In the genomic region with DNA sequence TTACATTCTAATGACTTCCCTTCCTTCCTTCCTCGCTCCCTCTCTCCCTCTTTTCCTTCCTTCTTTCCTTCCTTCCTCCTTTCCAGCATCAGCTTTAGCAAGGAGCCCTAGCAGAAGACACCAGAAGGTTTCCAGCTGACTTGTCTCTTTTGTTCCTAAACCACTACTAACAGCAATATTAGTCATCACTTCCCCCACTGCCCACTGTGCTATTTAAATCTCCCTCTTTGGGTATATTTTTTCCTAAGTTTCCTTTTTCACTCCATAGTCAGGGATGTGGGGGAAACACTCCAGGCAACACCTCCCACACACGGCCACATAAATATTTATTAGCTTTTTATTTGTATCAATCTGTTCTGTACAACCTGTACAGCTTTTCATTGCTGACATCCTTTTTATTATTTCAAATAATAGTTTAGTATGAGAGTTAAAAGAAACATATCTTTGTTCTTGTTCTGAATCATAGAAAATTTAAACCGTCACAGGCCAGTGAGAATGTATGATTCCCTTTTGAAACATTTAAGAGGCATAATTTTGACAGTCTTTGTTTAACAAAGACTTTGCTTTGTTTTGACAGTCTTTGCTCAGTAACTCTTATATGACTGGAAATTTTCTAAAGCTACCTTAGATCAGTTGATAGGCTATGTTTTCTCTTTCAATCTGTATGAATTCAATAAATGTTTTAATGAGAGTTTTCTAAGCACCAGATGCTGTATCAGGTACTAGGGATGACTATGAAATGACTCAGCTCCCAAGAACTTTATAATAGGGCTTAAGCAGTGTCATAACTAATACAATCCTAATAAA, we compare ENCODE assay signal across 7 cellular contexts.
DNase-seq lines count a peak whose midpoint lies in the region; ATAC-seq, FAIRE-seq and TF ChIP-seq lines count a peak whose summit lies in the region.
"Not testable (repeated sequence)": the region's sequence is repeated elsewhere in the genome, so short reads cannot be mapped to it uniquely, and the experiment has no call there.

No MANE protein-coding gene starts in this region.

- TF ChIP-seq CTCF in RWPE2 (IDR thresholded peaks at IDR 0.05; ENCODE audit: poor library complexity, severe bottlenecking): not testable (repeated sequence)

- H3K36me3 ChIP-seq in RWPE2 (ENCODE audit: low read depth): not testable (repeated sequence)

- DNase-seq in RWPE2 (ENCODE audit: low spot score); left lobe of liver (ENCODE audit: low spot score): not testable (repeated sequence)

- FAIRE-seq in colon (lab: Jason Lieb, UNC): peak; percentile 74

- H3K4me3 ChIP-seq in RWPE2 (ENCODE audit: severe bottlenecking): not testable (repeated sequence)

- peak overlapping the region; percentile 91 for H3K27ac ChIP-seq in RWPE2 (ENCODE audit: poor library complexity, severe bottlenecking)

- H3K4me1 ChIP-seq in RWPE2 (ENCODE audit: insufficient read depth, poor library complexity, severe bottlenecking): peaks cover 22% of the 10 kb centered on the region

- ATAC-seq in GM18517 (IDR thresholded peaks at IDR 0.05; ENCODE audit: unreplicated experiment) (peak; percentile 45), GM21529 (IDR thresholded peaks at IDR 0.05; ENCODE audit: unreplicated experiment) (peak; percentile 57), HG02938 (IDR thresholded peaks at IDR 0.05; ENCODE audit: unreplicated experiment) (peak; percentile 40), HG03520 (IDR thresholded peaks at IDR 0.05; ENCODE audit: unreplicated experiment) (peak; percentile 55), RWPE2 (ENCODE audit: low read depth) (peak; percentile 91), left lobe of liver (peak; percentile 18)

- not testable (repeated sequence) for H3K9me3 ChIP-seq in RWPE2 (ENCODE audit: severe bottlenecking)

- not testable (repeated sequence) for H3K27me3 ChIP-seq in RWPE2 (ENCODE audit: insufficient read depth, poor library complexity, severe bottlenecking)

Comparison
In these comparisons a context has a peak if more than half of its experiments do, and no peak if none do; other contexts are left out.
1. ATAC-seq: peak in every context shown above with its lines; median percentile 91 in RWPE2; 57 in GM21529; 55 in HG03520; 45 in GM18517; 40 in HG02938; 18 in left lobe of liver.